ENCODE assay signal across 29 cellular contexts in the genomic region with DNA sequence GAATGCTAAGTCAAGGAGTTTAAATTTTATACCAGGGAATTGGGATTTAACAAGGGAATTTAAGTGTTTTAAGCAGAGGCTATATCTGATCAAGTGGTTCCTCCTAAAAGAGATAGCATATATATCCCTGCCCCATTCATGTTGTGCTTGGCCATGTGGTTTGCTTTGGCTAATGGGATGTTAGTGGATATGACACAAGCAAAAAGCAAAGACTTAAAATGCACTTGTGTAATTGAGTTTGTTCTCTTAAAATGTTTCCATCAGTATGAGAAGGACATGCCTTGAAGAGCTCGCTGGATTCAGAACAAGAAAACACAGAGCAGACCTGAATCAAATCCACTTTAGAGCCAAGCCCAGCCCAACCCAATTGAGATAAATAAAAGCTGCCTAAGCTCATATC. TPM values are rescaled to one million over a fixed set of nuclear protein-coding genes. Genes with fewer than 3 reads are reported as not detected.
"Had no signal": no experiment of that assay in that cellular context is flagged by ENCODE, and none has a peak within 500 bp of the region (broad histone marks: within the 10 kb centered on the region; RNA-seq: fewer than 3 reads in every experiment).

No MANE protein-coding gene starts in this region.

- H3K27me3 ChIP-seq: adrenal gland, ascending aorta, body of pancreas, brain microvascular endothelial cell, breast epithelium, cardiac muscle cell had no signal

- DNase-seq: activated effector memory CD4-positive, alpha-beta T cell treated with anti-CD3 and anti-CD28 coated beads, Interleukin-2, amount 50 U/mL, for 16 hours; activated effector memory CD4-positive, alpha-beta T cell treated with Interleukin-2 at 50 U/mL for 16 hours; activated gamma-delta T cell; activated gamma-delta T cell treated with Interleukin-2 at 50 U/mL for 16 hours; activated naive CD4-positive, alpha-beta T cell; activated naive CD4-positive, alpha-beta T cell treated with anti-CD3 and anti-CD28 coated beads for 36 hours; activated naive CD4-positive, alpha-beta T cell treated with anti-CD3 and anti-CD28 coated beads, Interleukin-2, amount 10 ng/mL, durations not matched to agents 7 days and 5 days; activated naive CD4-positive, alpha-beta T cell treated with anti-CD3 and anti-CD28 coated beads, Interleukin-2, amount 50 U/mL, for 16 hours; activated naive CD4-positive, alpha-beta T cell treated with Interleukin-2 at 50 U/mL for 16 hours; activated naive CD8-positive, alpha-beta T cell treated with anti-CD3 and anti-CD28 coated beads for 36 hours; activated naive CD8-positive, alpha-beta T cell treated with anti-CD3 and anti-CD28 coated beads, Interleukin-2, amount 10 ng/mL, durations not matched to agents 7 days and 5 days; activated naive CD8-positive, alpha-beta T cell treated with anti-CD3 and anti-CD28 coated beads, Interleukin-2, amount 50 U/mL, for 24 hours; activated T-cell treated with anti-CD3 and anti-CD28 coated beads, Interleukin-2, amount 50 U/mL, for 24 hours; activated T-cell treated with anti-CD3 and anti-CD28 coated beads, Interleukin-2, amount 50 U/mL, for 4 hours; activated T-cell treated with anti-CD3 and anti-CD28 coated beads, Interleukin-2, amount 50 U/mL, for 48 hours; activated T-cell treated with anti-CD3 and anti-CD28 coated beads, Interleukin-2, amount 50 U/mL, for 72 hours; adrenal gland; amniotic stem cell; amygdala; anterior cingulate cortex; aorta; body of pancreas; brain microvascular endothelial cell; caudate nucleus; central memory CD4-positive, alpha-beta T cell; cerebellar nuclear complex had no signal

- H3K4me3 ChIP-seq: adrenal gland, ascending aorta, body of pancreas, breast epithelium, cardiac muscle cell had no signal

- H3K36me3 ChIP-seq: adrenal gland, ascending aorta, brain microvascular endothelial cell, breast epithelium, cardiac muscle cell had no signal

- H3K4me1 ChIP-seq: adrenal gland, ascending aorta, body of pancreas, breast epithelium had no signal

- H3K27ac ChIP-seq: adrenal gland, ascending aorta, body of pancreas, brain microvascular endothelial cell, breast epithelium, cardiac muscle cell had no signal

RNA-seq across cellular contexts. Expression of gene C1orf87, which starts 22.4 kb away (rescaled TPM):
- polyA plus RNA-seq: adrenal gland, cardiac muscle cell had no signal
